ENCODE assay signal across 12 cellular contexts in the genomic region with DNA sequence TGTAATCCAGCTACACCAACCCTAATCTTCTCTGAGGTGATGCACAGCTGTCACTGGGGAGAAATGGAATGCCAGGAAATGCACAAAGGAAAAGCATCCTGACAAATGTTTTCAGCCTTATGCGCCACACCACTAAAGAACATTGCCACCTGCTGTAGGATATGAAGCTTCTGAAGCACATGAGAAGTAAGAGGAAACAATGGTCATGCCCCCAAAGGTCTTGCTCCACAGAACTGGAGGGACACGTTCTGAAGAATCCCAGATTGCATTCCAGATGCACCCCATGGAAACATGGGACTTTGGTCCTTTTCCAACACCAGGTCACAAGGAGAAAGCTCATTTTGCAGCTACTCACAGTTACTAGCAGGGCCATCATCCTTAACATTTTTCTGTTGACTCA. TPM values are rescaled to one million over a fixed set of nuclear protein-coding genes. Genes with fewer than 3 reads are reported as not detected.
A peak's percentile ranks its signal among the peaks of the same experiment; 100 is the strongest.
DNase-seq lines count a peak whose midpoint lies in the region; ATAC-seq and TF ChIP-seq lines count a peak whose summit lies in the region.
"Had no signal": no experiment of that assay in that cellular context is flagged by ENCODE, and none has a peak within 500 bp of the region (broad histone marks: within the 10 kb centered on the region; RNA-seq: fewer than 3 reads in every experiment).

No MANE protein-coding gene starts in this region.

- H3K27ac ChIP-seq in A673 (ENCODE audit: low read depth, low read length, poor library complexity, severe bottlenecking) (no peak overlapping the region), HEK293 (ENCODE audit: extremely low read depth, low read depth, low read length) (no peak overlapping the region), heart left ventricle (no peak overlapping the region)
- H3K27ac ChIP-seq: stomach had no signal

- H3K4me1 ChIP-seq in A673 (ENCODE audit: insufficient read depth, low read length, poor library complexity, severe bottlenecking) (peaks cover 10% of the 10 kb centered on the region), HEK293 (ENCODE audit: control insufficient read depth, insufficient read depth, low read length) (no peaks in the 10 kb centered on the region), heart left ventricle (peaks cover 0 to 22% (median 3%) of the 10 kb centered on the region in 12 donors)

- WGBS in heart left ventricle, 4 donors: 13 to 37% (median 32%) methylated on average over 2 of the region's 2 CpGs

- intact Hi-C loops in A673 (cut with micrococcal nuclease; ENCODE audit: unreplicated experiment) (no loop called here), heart left ventricle (cut with DNase I) (loop anchor here in 7 of 10 donors (5.0 to 10.0 kb wide), 4 partner anchors 52 to 114 kb away; a partner anchor contains a TSS)

- TF ChIP-seq CTCF in A673 (conservative IDR thresholded peaks at IDR 0.05; ENCODE audit: low read depth, low read length) (peak; percentile 31), HEK293 (tag by site-specific recombination; IDR thresholded peaks at IDR 0.05) (0 out of 2 replicates have a peak, but pooled peaks have one; percentile 25), heart left ventricle (IDR thresholded peaks at IDR 0.05) (peak in 9 of 12 donors; percentile 7 to 47 (median 26))

- H3K4me3 ChIP-seq in A673 (ENCODE audit: low read depth, low read length, poor library complexity, severe bottlenecking): no peak overlapping the region
- H3K4me3 ChIP-seq in HEK293 (ENCODE audit: low read depth, low read length): no peak overlapping the region
- H3K4me3 ChIP-seq in heart left ventricle: no peak overlapping the region
- H3K4me3 ChIP-seq: stomach had no signal

- CTCF ChIA-PET in A673 (lab: Charles Lee) (no interaction called here), HEK293 (lab: Yijun Ruan, JAX) (interaction anchor here (0.7 to 1.8 kb wide), 7 partner anchors 13 to 302 kb away, joined by 3 to 6 read pairs (median 4); no protein-coding TSS in a partner anchor)

- POLR2A ChIA-PET in A673 (lab: Charles Lee; ENCODE audit: low non-redundant PET) (interaction anchor here (0.7 kb wide), 1 partner anchor 114 kb away, joined by 3 read pairs; no protein-coding TSS in a partner anchor), HEK293 (lab: Yijun Ruan, JAX) (interaction anchor here (4.0 kb wide), 1 partner anchor 98 kb away, joined by 27 read pairs; a partner anchor contains a TSS)

- TF ChIP-seq POLR2A in heart left ventricle (IDR thresholded peaks at IDR 0.05): no peak

- H3K36me3 ChIP-seq in A673 (ENCODE audit: insufficient read depth, low read length, poor library complexity, severe bottlenecking): no peaks in the 10 kb centered on the region
- H3K36me3 ChIP-seq in HEK293 (ENCODE audit: control insufficient read depth in 2 of 2, insufficient read depth in 1 of 2, low read length in 2 of 2): no peaks in the 10 kb centered on the region
- no peaks in the 10 kb centered on the region for H3K36me3 ChIP-seq in heart left ventricle
- H3K36me3 ChIP-seq: stomach had no signal

- DNase-seq in A673 (ENCODE audit: low spot score): peak; percentile 40
- peak; percentile 27 for DNase-seq in SW480 (ENCODE audit: low spot score)
- no peak for DNase-seq in heart left ventricle
- no peak for DNase-seq in SHP77 (lab: John Stamatoyannopoulos, UW)
- no peak for DNase-seq in activated CD4-positive, alpha-beta T cell treated with anti-CD3 and anti-CD28 coated beads for 1 hour
- no peak for DNase-seq in globus pallidus (ENCODE audit: low spot score)
- DNase-seq in HK-2 (ENCODE audit: unreplicated experiment): no peak
- DNase-seq: C1 segment of cervical spinal cord; nephron progenitor cell; stimulated activated CD4-positive, alpha-beta T cell treated with anti-CD3 and anti-CD28 coated beads, Interleukin-2, amount 100 ng/mL, for 24 hours; stomach had no signal

- H3K9me3 ChIP-seq in A673 (ENCODE audit: low read depth, low read length, poor library complexity, severe bottlenecking) (no peaks in the 10 kb centered on the region), HEK293 (ENCODE audit: control insufficient read depth, insufficient read depth, low read depth, low read length) (no peaks in the 10 kb centered on the region), heart left ventricle (no peaks in the 10 kb centered on the region)
- H3K9me3 ChIP-seq: stomach had no signal

- no TSS peak for BruUV-seq in A673 (replicated peaks; lab: Mats Ljungman, UMichigan)

- peak in 3 of 4 donors; percentile 35 to 60 (median 40) for ATAC-seq in heart left ventricle

- no peaks in the 10 kb centered on the region for H3K27me3 ChIP-seq in A673 (replicated peaks; ENCODE audit: insufficient read depth, low read depth, low read length, poor library complexity)
- no peaks in the 10 kb centered on the region for H3K27me3 ChIP-seq in heart left ventricle
- H3K27me3 ChIP-seq: stomach had no signal

TF ChIP-seq in HEK293, 187 proteins besides CTCF, POLR2A, EP300 and RAD21 (continues in another document):
- TF ChIP-seq ZNF747 (tag by site-specific recombination; IDR thresholded peaks at IDR 0.05) (no peak), ZNF623 (tag by site-specific recombination; IDR thresholded peaks at IDR 0.05) (no peak), ZNF146 (tag by site-specific recombination; IDR thresholded peaks at IDR 0.05) (no peak), ZNF626 (tag by site-specific recombination; IDR thresholded peaks at IDR 0.05) (no peak), GLIS2 (tag by site-specific recombination; IDR thresholded peaks at IDR 0.05) (no peak), ZNF768 (tag by site-specific recombination; IDR thresholded peaks at IDR 0.05) (no peak), ZBTB8A (tag by site-specific recombination; IDR thresholded peaks at IDR 0.05) (no peak), ZFHX2 (tag by site-specific recombination; conservative IDR thresholded peaks at IDR 0.05) (no peak), KLF8 (tag by site-specific recombination; IDR thresholded peaks at IDR 0.05) (no peak), ZNF670 (tag by site-specific recombination; IDR thresholded peaks at IDR 0.05; ENCODE audit: low read depth) (no peak)
- TF ChIP-seq, protein P1, sequence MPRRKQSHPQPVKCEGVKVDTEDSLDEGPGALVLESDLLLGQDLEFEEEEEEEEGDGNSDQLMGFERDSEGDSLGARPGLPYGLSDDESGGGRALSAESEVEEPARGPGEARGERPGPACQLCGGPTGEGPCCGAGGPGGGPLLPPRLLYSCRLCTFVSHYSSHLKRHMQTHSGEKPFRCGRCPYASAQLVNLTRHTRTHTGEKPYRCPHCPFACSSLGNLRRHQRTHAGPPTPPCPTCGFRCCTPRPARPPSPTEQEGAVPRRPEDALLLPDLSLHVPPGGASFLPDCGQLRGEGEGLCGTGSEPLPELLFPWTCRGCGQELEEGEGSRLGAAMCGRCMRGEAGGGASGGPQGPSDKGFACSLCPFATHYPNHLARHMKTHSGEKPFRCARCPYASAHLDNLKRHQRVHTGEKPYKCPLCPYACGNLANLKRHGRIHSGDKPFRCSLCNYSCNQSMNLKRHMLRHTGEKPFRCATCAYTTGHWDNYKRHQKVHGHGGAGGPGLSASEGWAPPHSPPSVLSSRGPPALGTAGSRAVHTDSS (tag by site-specific recombination; IDR thresholded peaks at IDR 0.05): no peak
- TF ChIP-seq, protein P2, sequence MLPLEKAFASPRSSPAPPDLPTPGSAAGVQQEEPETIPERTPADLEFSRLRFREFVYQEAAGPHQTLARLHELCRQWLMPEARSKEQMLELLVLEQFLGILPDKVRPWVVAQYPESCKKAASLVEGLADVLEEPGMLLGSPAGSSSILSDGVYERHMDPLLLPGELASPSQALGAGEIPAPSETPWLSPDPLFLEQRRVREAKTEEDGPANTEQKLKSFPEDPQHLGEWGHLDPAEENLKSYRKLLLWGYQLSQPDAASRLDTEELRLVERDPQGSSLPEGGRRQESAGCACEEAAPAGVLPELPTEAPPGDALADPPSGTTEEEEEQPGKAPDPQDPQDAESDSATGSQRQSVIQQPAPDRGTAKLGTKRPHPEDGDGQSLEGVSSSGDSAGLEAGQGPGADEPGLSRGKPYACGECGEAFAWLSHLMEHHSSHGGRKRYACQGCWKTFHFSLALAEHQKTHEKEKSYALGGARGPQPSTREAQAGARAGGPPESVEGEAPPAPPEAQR (tag by site-specific recombination; IDR thresholded peaks at IDR 0.05): no peak
- TF ChIP-seq, protein P3, sequence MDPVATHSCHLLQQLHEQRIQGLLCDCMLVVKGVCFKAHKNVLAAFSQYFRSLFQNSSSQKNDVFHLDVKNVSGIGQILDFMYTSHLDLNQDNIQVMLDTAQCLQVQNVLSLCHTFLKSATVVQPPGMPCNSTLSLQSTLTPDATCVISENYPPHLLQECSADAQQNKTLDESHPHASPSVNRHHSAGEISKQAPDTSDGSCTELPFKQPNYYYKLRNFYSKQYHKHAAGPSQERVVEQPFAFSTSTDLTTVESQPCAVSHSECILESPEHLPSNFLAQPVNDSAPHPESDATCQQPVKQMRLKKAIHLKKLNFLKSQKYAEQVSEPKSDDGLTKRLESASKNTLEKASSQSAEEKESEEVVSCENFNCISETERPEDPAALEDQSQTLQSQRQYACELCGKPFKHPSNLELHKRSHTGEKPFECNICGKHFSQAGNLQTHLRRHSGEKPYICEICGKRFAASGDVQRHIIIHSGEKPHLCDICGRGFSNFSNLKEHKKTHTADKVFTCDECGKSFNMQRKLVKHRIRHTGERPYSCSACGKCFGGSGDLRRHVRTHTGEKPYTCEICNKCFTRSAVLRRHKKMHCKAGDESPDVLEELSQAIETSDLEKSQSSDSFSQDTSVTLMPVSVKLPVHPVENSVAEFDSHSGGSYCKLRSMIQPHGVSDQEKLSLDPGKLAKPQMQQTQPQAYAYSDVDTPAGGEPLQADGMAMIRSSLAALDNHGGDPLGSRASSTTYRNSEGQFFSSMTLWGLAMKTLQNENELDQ (tag by site-specific recombination; IDR thresholded peaks at IDR 0.05; ENCODE audit: low read depth): no peak
- TF ChIP-seq, protein P4, sequence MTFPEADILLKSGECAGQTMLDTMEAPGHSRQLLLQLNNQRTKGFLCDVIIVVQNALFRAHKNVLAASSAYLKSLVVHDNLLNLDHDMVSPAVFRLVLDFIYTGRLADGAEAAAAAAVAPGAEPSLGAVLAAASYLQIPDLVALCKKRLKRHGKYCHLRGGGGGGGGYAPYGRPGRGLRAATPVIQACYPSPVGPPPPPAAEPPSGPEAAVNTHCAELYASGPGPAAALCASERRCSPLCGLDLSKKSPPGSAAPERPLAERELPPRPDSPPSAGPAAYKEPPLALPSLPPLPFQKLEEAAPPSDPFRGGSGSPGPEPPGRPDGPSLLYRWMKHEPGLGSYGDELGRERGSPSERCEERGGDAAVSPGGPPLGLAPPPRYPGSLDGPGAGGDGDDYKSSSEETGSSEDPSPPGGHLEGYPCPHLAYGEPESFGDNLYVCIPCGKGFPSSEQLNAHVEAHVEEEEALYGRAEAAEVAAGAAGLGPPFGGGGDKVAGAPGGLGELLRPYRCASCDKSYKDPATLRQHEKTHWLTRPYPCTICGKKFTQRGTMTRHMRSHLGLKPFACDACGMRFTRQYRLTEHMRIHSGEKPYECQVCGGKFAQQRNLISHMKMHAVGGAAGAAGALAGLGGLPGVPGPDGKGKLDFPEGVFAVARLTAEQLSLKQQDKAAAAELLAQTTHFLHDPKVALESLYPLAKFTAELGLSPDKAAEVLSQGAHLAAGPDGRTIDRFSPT (tag by site-specific recombination; IDR thresholded peaks at IDR 0.05): no peak

RNA-seq across cellular contexts. Expression of a gene that starts 48.7 kb away (rescaled TPM):
- total RNA-seq in A673 (2021) (40.2 and 43.5 TPM in 2 replicates), heart left ventricle (10 to 100 TPM; 26.3 to 49.1 (median 38.9) TPM)
- polyA plus RNA-seq in heart left ventricle: 10 to 100 TPM; 22.5 to 29.5 TPM

Comparison
In these comparisons a context has a peak if more than half of its experiments do, and no peak if none do; other contexts are left out.
1. DNase-seq: peak in A673 (single experiment) and SW480 (single experiment); none in heart left ventricle (0 of 5), SHP77 (0 of 2), activated CD4-positive, alpha-beta T cell treated with anti-CD3 and anti-CD28 coated beads for 1 hour (single experiment), globus pallidus (single experiment) and HK-2 (single experiment).
2. Peak in every context shown above with its lines, with median percentiles within 50 percentile points of each other: CTCF ChIP-seq.